ENCODE assay signal across 10 cellular contexts in the genomic region with DNA sequence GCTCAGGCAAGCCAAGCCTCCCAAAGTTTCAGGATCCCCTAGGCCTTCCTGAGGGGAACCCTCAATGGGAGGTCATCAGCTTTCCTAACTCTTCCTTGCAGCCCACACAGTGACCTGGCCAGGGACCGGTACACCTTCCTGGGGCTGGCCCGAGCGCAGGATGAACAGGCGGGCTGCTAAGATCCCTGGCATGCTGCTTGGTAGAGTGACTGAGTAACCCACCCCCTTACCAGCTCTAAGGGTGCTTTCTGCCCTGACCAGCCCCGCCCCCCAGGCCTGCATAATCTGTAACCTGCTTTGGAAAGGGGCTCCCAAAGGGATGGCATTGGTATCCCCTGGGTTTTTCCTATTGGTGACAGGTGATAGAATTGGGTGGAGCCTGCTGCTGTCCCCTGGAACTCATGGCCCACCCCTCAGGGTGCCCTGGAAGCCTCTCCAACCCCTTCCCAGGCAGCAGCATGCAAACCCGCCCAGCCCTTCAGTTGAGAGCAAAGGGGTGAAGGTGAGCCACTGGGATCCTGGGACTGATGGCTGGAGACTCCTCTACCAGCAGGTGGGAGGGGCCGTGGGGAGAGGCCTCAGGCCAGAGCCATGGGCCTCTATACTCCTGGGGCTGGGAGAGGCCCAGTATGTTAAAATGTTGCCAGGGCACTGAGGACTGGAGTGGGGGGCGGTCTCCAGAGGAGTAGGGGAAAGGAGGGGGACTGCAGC. TPM values are rescaled to one million over a fixed set of nuclear protein-coding genes. Genes with fewer than 3 reads are reported as not detected.
DNase-seq lines count a peak whose midpoint lies in the region; ATAC-seq and TF ChIP-seq lines count a peak whose summit lies in the region.
"Had no signal": no experiment of that assay in that cellular context is flagged by ENCODE, and none has a peak within 500 bp of the region (broad histone marks: within the 10 kb centered on the region; RNA-seq: fewer than 3 reads in every experiment).

No MANE protein-coding gene starts in this region.

- H3K27ac Mint-ChIP-seq in stimulated activated effector memory CD8-positive, alpha-beta T cell treated with anti-CD3 and anti-CD28 coated beads, Interleukin-12 subunit alpha, Interleukin-12 subunit beta, amount 100 ng/mL, for 72 hours = no peak overlapping the region

- H3K4me3 Mint-ChIP-seq in stimulated activated effector memory CD8-positive, alpha-beta T cell treated with anti-CD3 and anti-CD28 coated beads, Interleukin-12 subunit alpha, Interleukin-12 subunit beta, amount 100 ng/mL, for 72 hours = peak overlapping the region; percentile 34

- no peaks in the 10 kb centered on the region for H3K9me3 ChIP-seq in mammary epithelial cell (replicated peaks; ENCODE audit: insufficient read depth, low read length)

- no peak overlapping the region for H3K27ac ChIP-seq in mammary epithelial cell (ENCODE audit: insufficient read depth, low read depth, low read length)

- no peaks in the 10 kb centered on the region for H3K79me2 ChIP-seq in mammary epithelial cell (ENCODE audit: insufficient read depth, low read length)

- no peaks in the 10 kb centered on the region for H3K36me3 Mint-ChIP-seq in stimulated activated effector memory CD8-positive, alpha-beta T cell treated with anti-CD3 and anti-CD28 coated beads, Interleukin-12 subunit alpha, Interleukin-12 subunit beta, amount 100 ng/mL, for 72 hours

- no peak overlapping the region for H3K9ac ChIP-seq in mammary epithelial cell (ENCODE audit: insufficient read depth, low read length)

- H3K4me1 Mint-ChIP-seq in stimulated activated effector memory CD8-positive, alpha-beta T cell treated with anti-CD3 and anti-CD28 coated beads, Interleukin-12 subunit alpha, Interleukin-12 subunit beta, amount 100 ng/mL, for 72 hours = no peaks in the 10 kb centered on the region

- H3K4me1 ChIP-seq in mammary epithelial cell (ENCODE audit: insufficient read depth, low read length) = peaks cover 24% of the 10 kb centered on the region

- CTCF ChIA-PET in mammary epithelial cell (lab: Charles Lee; ENCODE audit: low non-redundant PET) = no interaction called here

- no peaks in the 10 kb centered on the region for H3K36me3 ChIP-seq in H7 (replicated peaks; ENCODE audit: control insufficient read depth, insufficient read depth, low read length)
- H3K36me3 ChIP-seq in mammary epithelial cell (ENCODE audit: insufficient read depth, low read length) = no peaks in the 10 kb centered on the region

- no peaks in the 10 kb centered on the region for H3K9me3 Mint-ChIP-seq in stimulated activated effector memory CD8-positive, alpha-beta T cell treated with anti-CD3 and anti-CD28 coated beads, Interleukin-12 subunit alpha, Interleukin-12 subunit beta, amount 100 ng/mL, for 72 hours

- H3K4me3 ChIP-seq in H7 (ENCODE audit: insufficient read depth, low read depth, low read length) (no peak overlapping the region; the same call in 1 of the 2 replicates), mammary epithelial cell (replicated peaks in 1 of 3; ENCODE audit: insufficient read depth in 1 of 3, low read depth in 2 of 3, low read length in 3 of 3) (no peak overlapping the region)

- WGBS in mammary epithelial cell (ENCODE audit: low coverage, missing lambda C conversion rate) = 93% methylated on average over 5 of the region's 8 CpGs

- H3K4me2 ChIP-seq in mammary epithelial cell (ENCODE audit: insufficient read depth, low read depth, low read length) = no peak overlapping the region

- in situ Hi-C loops in mammary epithelial cell (cut with MboI; ENCODE audit: low sequenced_read_pairs in 2 of 2) = no loop called here

- intact Hi-C loops in mammary epithelial cell (cut with micrococcal nuclease) = no loop called here

- peak overlapping the region; percentile 87 for H2AFZ ChIP-seq in mammary epithelial cell (ENCODE audit: low read depth, low read length)

- ATAC-seq in left lobe of liver (peak; percentile 7), HG02840 (IDR thresholded peaks at IDR 0.05; ENCODE audit: low FRiP score, unreplicated experiment) (no peak), GM21423 (IDR thresholded peaks at IDR 0.05; ENCODE audit: unreplicated experiment) (no peak)
- no peak for ATAC-seq in stimulated activated effector memory CD8-positive, alpha-beta T cell treated with anti-CD3 and anti-CD28 coated beads, Interleukin-12 subunit alpha, Interleukin-12 subunit beta, amount 100 ng/mL, for 72 hours

- H4K20me1 ChIP-seq in mammary epithelial cell (ENCODE audit: insufficient read depth, low read length) = no peaks in the 10 kb centered on the region

- no peak for TF ChIP-seq CTCF in mammary epithelial cell (conservative IDR thresholded peaks at IDR 0.05 in 1 of 2, IDR thresholded peaks at IDR 0.05 in 1 of 2; ENCODE audit: extremely low read depth in 1 of 2, insufficient read depth in 1 of 2, low read depth in 1 of 2, low read length in 2 of 2)

- no TSS peak for BruUV-seq in mammary epithelial cell (replicated peaks; lab: Mats Ljungman, UMichigan)

- dilution Hi-C loops in mammary epithelial cell (cut with HindIII; ENCODE audit: low sequenced_read_pairs) = no loop called here

- H3K27me3 ChIP-seq in H7 (ENCODE audit: control insufficient read depth, insufficient read depth, low read length) (peaks cover 13% of the 10 kb centered on the region), mammary epithelial cell (ENCODE audit: insufficient read depth, low read length) (no peaks in the 10 kb centered on the region)

- DNase-seq in H7 (peak; percentile 67), mammary epithelial cell (no peak), left lobe of liver (ENCODE audit: low spot score) (no peak), NCI-H510A treated with DMSO at 0.1 percent for 48 hours (lab: John Stamatoyannopoulos, UW) (no peak), activated gamma-delta T cell treated with Interleukin-2 at 50 U/mL for 16 hours (no peak)
- no peak for DNase-seq in stimulated activated effector memory CD8-positive, alpha-beta T cell treated with anti-CD3 and anti-CD28 coated beads, Interleukin-12 subunit alpha, Interleukin-12 subunit beta, amount 100 ng/mL, for 72 hours (ENCODE audit: low spot score in 2 of 2)
- DNase-seq: GDM1, NCI-H510A had no signal

RNA-seq across cellular contexts. Expression of a gene that starts 11.0 kb away (rescaled TPM):
- total RNA-seq in H7 (2014; rRNA removed; shearing (Covaris generic)) = 7.8 and 9.0 TPM in 2 replicates
- total RNA-seq in mammary epithelial cell = 10 to 100 TPM in 1 of 2 donors, 1 to 10 TPM in 1; 4.4 to 10.2 TPM
- polyA plus RNA-seq in mammary epithelial cell = 1.5 TPM
- 0.52 TPM for polyA minus RNA-seq in mammary epithelial cell
- 1.1 TPM for total RNA-seq in left lobe of liver

RNA-seq across cellular contexts. Expression of a gene that starts 12.9 kb away (rescaled TPM):
- total RNA-seq in H7 (2014; rRNA removed; shearing (Covaris generic)) = 0.18 TPM in 1 of 2 replicates, not detected in the other
- total RNA-seq in mammary epithelial cell (under 1 TPM; 0.17 to 0.31 TPM), left lobe of liver (38.1 TPM)
- 0.08 TPM for polyA plus RNA-seq in mammary epithelial cell
- not detected for polyA minus RNA-seq in mammary epithelial cell

RNA-seq across cellular contexts. Expression of a gene that starts 24.3 kb away (rescaled TPM):
- 1.3 and 1.6 TPM in 2 replicates for total RNA-seq in H7 (2014; rRNA removed; shearing (Covaris generic))
- total RNA-seq in mammary epithelial cell (1 to 10 TPM; 4.3 to 7.3 TPM), left lobe of liver (25.8 TPM)
- polyA plus RNA-seq in mammary epithelial cell = 4.9 TPM
- polyA minus RNA-seq in mammary epithelial cell = not detected

RNA-seq across cellular contexts. Expression of a gene that starts 24.3 kb away (rescaled TPM):
- total RNA-seq in H7 (2014; rRNA removed; shearing (Covaris generic)) = not detected in 2 replicates
- total RNA-seq in mammary epithelial cell = under 1 TPM in 1 of 2 donors, not detected in 1; 0.17 TPM
- polyA plus RNA-seq in mammary epithelial cell = 0.03 TPM
- not detected for polyA minus RNA-seq in mammary epithelial cell
- total RNA-seq in left lobe of liver = not detected

Comparison
In these comparisons a context has a peak if more than half of its experiments do, and no peak if none do; other contexts are left out.
1. RNA of a gene that starts 12.9 kb away (total RNA-seq): 38.1 TPM in left lobe of liver (single experiment); 0.17 to 0.31 TPM in mammary epithelial cell and 0.18 TPM in H7; every median in the first group is over 10 times any median in the second.